Comparison of ENCODE assay signal across 27 cellular contexts in genomic region chr16:79401157-79401556, GRCh38.
DNase-seq lines count a peak whose midpoint lies in the region; FAIRE-seq and TF ChIP-seq lines count a peak whose summit lies in the region.
"Had no signal": no experiment of that assay in that cellular context is flagged by ENCODE, and none has a peak within 500 bp of the region (broad histone marks: within the 10 kb centered on the region; RNA-seq: fewer than 3 reads in every experiment).

No MANE protein-coding gene starts in this region.

- H3K9ac ChIP-seq in duodenal mucosa (ENCODE audit: low read depth in 1 of 2, low read length in 2 of 2): no peak overlapping the region
- no peak overlapping the region for H3K9ac ChIP-seq in smooth muscle cell (ENCODE audit: low read depth)
- H3K9ac ChIP-seq: BLaER1 treated with 17β-estradiol and CSF1 and Interleukin-3, amounts not matched to agents 10 nM and 100 nM; GM23248 had no signal

- H3K79me2 ChIP-seq in smooth muscle cell (ENCODE audit: low read depth): no peaks in the 10 kb centered on the region

- no peak overlapping the region for H3K4me3 Mint-ChIP-seq in immature natural killer cell
- H3K4me3 Mint-ChIP-seq: CD14-positive monocyte; CD4-positive, alpha-beta T cell; CD8-positive, alpha-beta memory T cell had no signal

- TF ChIP-seq POLR2A in Peyer's patch (IDR thresholded peaks at IDR 0.05): no peak

- peaks cover 0 to 14% (median 0%) of the 10 kb centered on the region in 3 donors for H3K36me3 Mint-ChIP-seq in immature natural killer cell
- H3K36me3 Mint-ChIP-seq: CD14-positive monocyte had no signal

- H3K27me3 ChIP-seq in Peyer's patch: no peaks in the 10 kb centered on the region
- H3K27me3 ChIP-seq in duodenal mucosa (ENCODE audit: control insufficient read depth in 1 of 2, insufficient read depth in 2 of 2, low read length in 2 of 2): no peaks in the 10 kb centered on the region
- peaks cover 0 to 2% of the 10 kb centered on the region in 2 donors for H3K27me3 ChIP-seq in small intestine (ENCODE audit: control insufficient read depth in 2 of 2, insufficient read depth in 2 of 2, low read length in 2 of 2)
- H3K27me3 ChIP-seq in smooth muscle cell (ENCODE audit: low read depth): no peaks in the 10 kb centered on the region
- H3K27me3 ChIP-seq: BE2C; BLaER1 treated with 17β-estradiol and CSF1 and Interleukin-3, amounts not matched to agents 10 nM and 100 nM had no signal

- peak overlapping the region in 3 of 4 donors; percentile 76 to 91 (median 85) for H3K27ac ChIP-seq in Peyer's patch
- H3K27ac ChIP-seq in duodenal mucosa (ENCODE audit: low read depth, low read length): peak overlapping the region; percentile 57
- peak overlapping the region; percentile 89 to 97 for H3K27ac ChIP-seq in small intestine (ENCODE audit: low read depth in 1 of 2, low read length in 1 of 2)
- H3K27ac ChIP-seq in smooth muscle cell (ENCODE audit: low read depth): no peak overlapping the region
- H3K27ac ChIP-seq: A549; BLaER1 treated with 17β-estradiol and CSF1 and Interleukin-3, amounts not matched to agents 10 nM and 100 nM; GM23248 had no signal

- no peak for FAIRE-seq in small intestine (lab: Jason Lieb, UNC)
- FAIRE-seq: A549, GM12891, GM18507, GM19239, H1 had no signal

- H3K4me1 ChIP-seq in Peyer's patch: peaks cover 0 to 9% (median 0%) of the 10 kb centered on the region in 4 donors
- peaks cover 23 to 36% of the 10 kb centered on the region in 2 donors for H3K4me1 ChIP-seq in duodenal mucosa (ENCODE audit: control insufficient read depth in 1 of 2, insufficient read depth in 2 of 2, low read length in 2 of 2)
- peaks cover 2 to 6% of the 10 kb centered on the region in 2 donors for H3K4me1 ChIP-seq in small intestine (ENCODE audit: control insufficient read depth in 2 of 2, insufficient read depth in 1 of 2, low read depth in 1 of 2, low read length in 1 of 2)
- no peaks in the 10 kb centered on the region for H3K4me1 ChIP-seq in smooth muscle cell (ENCODE audit: low read depth)
- H3K4me1 ChIP-seq: A549, BE2C had no signal

- H3K4me3 ChIP-seq in Peyer's patch (no peak overlapping the region), duodenal mucosa (ENCODE audit: low read depth in 1 of 2, low read length in 2 of 2) (no peak overlapping the region), small intestine (ENCODE audit: low read depth in 1 of 2, low read length in 2 of 2) (no peak overlapping the region), smooth muscle cell (no peak overlapping the region)
- H3K4me3 ChIP-seq: A549; BLaER1 treated with 17β-estradiol and CSF1 and Interleukin-3, amounts not matched to agents 10 nM and 100 nM; GM23248 had no signal

- H3K4me2 ChIP-seq in smooth muscle cell: no peak overlapping the region
- H3K4me2 ChIP-seq: A549; BLaER1 treated with 17β-estradiol and CSF1 and Interleukin-3, amounts not matched to agents 10 nM and 100 nM had no signal

- 41 to 75% (median 55%) methylated on average over 4 of the region's 4 CpGs for WGBS in small intestine, 3 donors
- 94% methylated on average over 4 of the region's 4 CpGs for WGBS in smooth muscle cell (ENCODE audit: low lambda C conversion rate)

- H3K36me3 ChIP-seq in Peyer's patch (no peaks in the 10 kb centered on the region), duodenal mucosa (ENCODE audit: control insufficient read depth in 1 of 2, insufficient read depth in 2 of 2, low read length in 2 of 2) (no peaks in the 10 kb centered on the region), small intestine (ENCODE audit: control insufficient read depth in 2 of 2, insufficient read depth in 2 of 2, low read length in 2 of 2) (no peaks in the 10 kb centered on the region), smooth muscle cell (ENCODE audit: low read depth) (no peaks in the 10 kb centered on the region)
- H3K36me3 ChIP-seq: BE2C; BLaER1 treated with 17β-estradiol and CSF1 and Interleukin-3, amounts not matched to agents 10 nM and 100 nM had no signal

- H4K20me1 ChIP-seq in smooth muscle cell (ENCODE audit: low read depth): no peaks in the 10 kb centered on the region
- H4K20me1 ChIP-seq: BLaER1 treated with 17β-estradiol and CSF1 and Interleukin-3, amounts not matched to agents 10 nM and 100 nM had no signal

- no peaks in the 10 kb centered on the region for H3F3A ChIP-seq in smooth muscle cell (ENCODE audit: low read depth)

- DNase-seq in Peyer's patch: no peak
- no peak for DNase-seq in small intestine
- no peak for DNase-seq in NCI-H345 treated with DMSO at 0.1 percent for 48 hours (lab: John Stamatoyannopoulos, UW; ENCODE audit: unreplicated experiment)
- DNase-seq in immature natural killer cell: no peak
- DNase-seq in NCI-H2029 (lab: John Stamatoyannopoulos, UW): no peak
- no peak for DNase-seq in smooth muscle cell (lab: John Stamatoyannopoulos, UW; ENCODE audit: unreplicated experiment)
- DNase-seq: 8988T; ACHN; AML-193; BE2C; Calu3; CD4-positive, alpha-beta T cell; CD8-positive, alpha-beta memory T cell; DMS53; DMS79 treated with DMSO at 0.1 percent for 48 hours; GF-D8; GM23248; H7; HCEC 1CT had no signal

- no peaks in the 10 kb centered on the region for H3K9me3 Mint-ChIP-seq in immature natural killer cell
- H3K9me3 Mint-ChIP-seq: CD4-positive, alpha-beta T cell; CD8-positive, alpha-beta memory T cell had no signal

- no peaks in the 10 kb centered on the region for H3K4me1 Mint-ChIP-seq in immature natural killer cell
- H3K4me1 Mint-ChIP-seq: CD8-positive, alpha-beta memory T cell had no signal

- TF ChIP-seq CTCF in Peyer's patch (IDR thresholded peaks at IDR 0.05) (no peak), smooth muscle cell (IDR thresholded peaks at IDR 0.05; ENCODE audit: borderline replicate concordance, insufficient read depth, poor library complexity, severe bottlenecking) (no peak)

- H3K27ac Mint-ChIP-seq in immature natural killer cell: no peak overlapping the region
- H3K27ac Mint-ChIP-seq: CD14-positive monocyte; CD4-positive, alpha-beta T cell; CD8-positive, alpha-beta memory T cell had no signal

- no peak overlapping the region for H2AFZ ChIP-seq in smooth muscle cell (ENCODE audit: low read depth)
- H2AFZ ChIP-seq: GM23248 had no signal

- H3K9me3 ChIP-seq in Peyer's patch: no peaks in the 10 kb centered on the region
- peaks cover 0 to 2% of the 10 kb centered on the region in 2 donors for H3K9me3 ChIP-seq in duodenal mucosa (ENCODE audit: control insufficient read depth in 1 of 2, low read length in 2 of 2)
- no peaks in the 10 kb centered on the region for H3K9me3 ChIP-seq in small intestine (ENCODE audit: control insufficient read depth, low read depth)
- H3K9me3 ChIP-seq in smooth muscle cell (replicated peaks; ENCODE audit: low read depth): no peaks in the 10 kb centered on the region
- H3K9me3 ChIP-seq: BE2C had no signal

- peaks cover 0 to 3% (median 0%) of the 10 kb centered on the region in 3 donors for H3K27me3 Mint-ChIP-seq in immature natural killer cell (ENCODE audit: low read depth in 3 of 3)
- H3K27me3 Mint-ChIP-seq: CD4-positive, alpha-beta T cell had no signal
